Comparison of ENCODE assay signal across 13 cellular contexts in genomic region chr3:18987862-18988447, GRCh38.
DNase-seq lines count a peak whose midpoint lies in the region; ATAC-seq and TF ChIP-seq lines count a peak whose summit lies in the region.
"Had no signal": no experiment of that assay in that cellular context is flagged by ENCODE, and none has a peak within 500 bp of the region (broad histone marks: within the 10 kb centered on the region; RNA-seq: fewer than 3 reads in every experiment).

No MANE protein-coding gene starts in this region.

- H3K27me3 ChIP-seq in right atrium auricular region = no peaks in the 10 kb centered on the region
- H3K27me3 ChIP-seq: SJSA1, upper lobe of right lung had no signal

- no peaks in the 10 kb centered on the region for H3K4me1 ChIP-seq in right atrium auricular region
- H3K4me1 ChIP-seq: SJSA1, upper lobe of right lung had no signal

- H3K4me3 ChIP-seq in LNCaP clone FGC (ENCODE audit: low read depth, low read length) (no peak overlapping the region), epithelial cell of esophagus (ENCODE audit: low read length) (no peak overlapping the region), right atrium auricular region (no peak overlapping the region)
- H3K4me3 ChIP-seq: SJSA1, upper lobe of right lung had no signal

- H3K9me3 ChIP-seq in right atrium auricular region = no peaks in the 10 kb centered on the region
- H3K9me3 ChIP-seq: SJSA1, upper lobe of right lung had no signal

- no peak overlapping the region for H3K27ac ChIP-seq in right atrium auricular region
- H3K27ac ChIP-seq: C4-2B, SJSA1, upper lobe of right lung had no signal

- no peaks in the 10 kb centered on the region for H3K36me3 ChIP-seq in right atrium auricular region
- H3K36me3 ChIP-seq: SJSA1, upper lobe of right lung had no signal

- no peak for TF ChIP-seq CTCF in LNCaP clone FGC (IDR thresholded peaks at IDR 0.05; ENCODE audit: control insufficient read depth, extremely low read depth, insufficient read depth)
- TF ChIP-seq CTCF in epithelial cell of esophagus (IDR thresholded peaks at IDR 0.05; ENCODE audit: insufficient read depth, low read depth, low read length, missing control alignments) = no peak
- no peak for TF ChIP-seq CTCF in right atrium auricular region (IDR thresholded peaks at IDR 0.05)

- DNase-seq in COR-L47 (lab: John Stamatoyannopoulos, UW) = peak; percentile 7
- peak; percentile 19 for DNase-seq in LNCaP clone FGC (ENCODE audit: low read depth)
- peak; percentile 89 for DNase-seq in NCI-H748 (lab: John Stamatoyannopoulos, UW; ENCODE audit: unreplicated experiment)
- peak; percentile 2 for DNase-seq in epithelial cell of esophagus (ENCODE audit: low read depth)
- DNase-seq in kidney glomerular epithelial cell (lab: John Stamatoyannopoulos, UW) = no peak
- DNase-seq in right atrium auricular region (ENCODE audit: low spot score) = no peak
- DNase-seq: activated naive CD4-positive, alpha-beta T cell treated with anti-CD3 and anti-CD28 coated beads, Interleukin-2, amount 10 ng/mL, durations not matched to agents 7 days and 5 days; effector CD4-positive, alpha-beta T cell; natural killer cell; upper lobe of right lung had no signal

- no peak for ATAC-seq in HG03460 (IDR thresholded peaks at IDR 0.05; ENCODE audit: unreplicated experiment)
- ATAC-seq: upper lobe of right lung had no signal

Comparison
In these comparisons a context has a peak if more than half of its experiments do, and no peak if none do; other contexts are left out.
1. DNase-seq: peak in COR-L47 (single experiment), LNCaP clone FGC (single experiment), NCI-H748 (single experiment) and epithelial cell of esophagus (single experiment); none in kidney glomerular epithelial cell (single experiment) and right atrium auricular region (single experiment).